ENCODE assay signal across 34 cellular contexts in genomic region chr10:93221521-93221920, GRCh38.
"Had no signal": no experiment of that assay in that cellular context is flagged by ENCODE, and none has a peak within 500 bp of the region (broad histone marks: within the 10 kb centered on the region; RNA-seq: fewer than 3 reads in every experiment).

No MANE protein-coding gene starts in this region.

- H3K36me3 Mint-ChIP-seq: activated naive CD8-positive, alpha-beta T cell had no signal

- H3K4me1 Mint-ChIP-seq: activated B cell treated with CpG ODN at 0.5 μM for 24 hours; activated T-helper 17 cell treated with anti-CD3 and anti-CD28 coated beads, Interleukin-2, amount 50 U/mL, for 72 hours; T-helper 17 cell had no signal

- H3K36me3 ChIP-seq: brain microvascular endothelial cell, WERI-Rb-1 had no signal

- H3K27ac ChIP-seq: brain microvascular endothelial cell, epithelial cell of prostate, WERI-Rb-1 had no signal

- H3K27ac Mint-ChIP-seq: activated B cell treated with CpG ODN at 0.5 μM for 24 hours; activated CD8-positive, alpha-beta T cell treated with anti-CD3 and anti-CD28 coated beads for 36 hours; activated naive CD8-positive, alpha-beta T cell; activated T-helper 17 cell treated with anti-CD3 and anti-CD28 coated beads, Interleukin-2, amount 50 U/mL, for 72 hours; T-helper 17 cell; T-helper 2 cell treated with Interferon-gamma antibody and Interleukin-4, amounts not matched to agents 5 μg/mL and 100 μg/mL, for 36 hours had no signal

- H3K4me3 Mint-ChIP-seq: activated B cell treated with CpG ODN at 0.5 μM for 24 hours; activated CD8-positive, alpha-beta T cell treated with anti-CD3 and anti-CD28 coated beads for 36 hours; activated naive CD8-positive, alpha-beta T cell; activated T-cell treated with anti-CD3 and anti-CD28 coated beads, Interleukin-2, amount 50 U/mL, for 4 hours; activated T-helper 17 cell treated with anti-CD3 and anti-CD28 coated beads, Interleukin-2, amount 50 U/mL, for 72 hours; T-helper 17 cell; T-helper 2 cell treated with Interferon-gamma antibody and Interleukin-4, amounts not matched to agents 5 μg/mL and 100 μg/mL, for 36 hours had no signal

- H3K27me3 ChIP-seq: brain microvascular endothelial cell had no signal

- FAIRE-seq: astrocyte, colon, endometrium, endothelial cell of umbilical vein, frontal cortex had no signal

- DNase-seq: activated B cell treated with CpG ODN at 0.5 μM for 24 hours; activated CD4-positive, alpha-beta T cell treated with anti-CD3 and anti-CD28 coated beads for 48 hours; activated CD4-positive, alpha-beta T cell treated with anti-CD3 and anti-CD28 coated beads, Interleukin-2, amount 50 U/mL, for 1 hour; activated CD4-positive, alpha-beta T cell treated with anti-CD3 and anti-CD28 coated beads, Interleukin-2, amount 50 U/mL, for 48 hours; activated CD8-positive, alpha-beta memory T cell treated with anti-CD3 and anti-CD28 coated beads for 24 hours; activated CD8-positive, alpha-beta T cell treated with anti-CD3 and anti-CD28 coated beads for 36 hours; activated effector memory CD4-positive, alpha-beta T cell treated with Interleukin-2 at 50 U/mL for 16 hours; activated gamma-delta T cell treated with Interleukin-2 at 50 U/mL for 16 hours; activated naive CD4-positive, alpha-beta T cell treated with anti-CD3 and anti-CD28 coated beads, Interleukin-2, amount 50 U/mL, for 16 hours; activated naive CD4-positive, alpha-beta T cell treated with Interleukin-2 at 50 U/mL for 16 hours; activated T-cell treated with anti-CD3 and anti-CD28 coated beads, Interleukin-2, amount 50 U/mL, for 4 hours; amniotic stem cell; anterior cingulate cortex; brain microvascular endothelial cell; caudate nucleus; cortex of kidney; dermis blood vessel endothelial cell; effector CD8-positive, alpha-beta T cell; foreskin fibroblast; head of caudate nucleus; T-helper 1 cell; T-helper 17 cell; T1000; WERI-Rb-1 had no signal

- H3K9me3 Mint-ChIP-seq: activated B cell treated with CpG ODN at 0.5 μM for 24 hours; activated CD8-positive, alpha-beta T cell treated with anti-CD3 and anti-CD28 coated beads for 36 hours; activated T-cell treated with anti-CD3 and anti-CD28 coated beads, Interleukin-2, amount 50 U/mL, for 4 hours; activated T-helper 17 cell treated with anti-CD3 and anti-CD28 coated beads, Interleukin-2, amount 50 U/mL, for 72 hours; T-helper 2 cell treated with Interferon-gamma antibody and Interleukin-4, amounts not matched to agents 5 μg/mL and 100 μg/mL, for 36 hours had no signal

- ATAC-seq: activated CD4-positive, CD25-positive, alpha-beta regulatory T cell treated with anti-CD3 and anti-CD28 coated beads, Interleukin-2, amount 50 U/mL, for 24 hours; activated CD8-positive, alpha-beta T cell treated with anti-CD3 and anti-CD28 coated beads for 36 hours; activated T-cell treated with anti-CD3 and anti-CD28 coated beads, Interleukin-2, amount 50 U/mL, for 4 hours; activated T-helper 17 cell treated with anti-CD3 and anti-CD28 coated beads, Interleukin-2, amount 50 U/mL, for 72 hours; T-helper 17 cell had no signal
